Comparison of ENCODE assay signal across 20 cellular contexts in genomic region chr1:211313392-211313791, GRCh38.
"Had no signal": no experiment of that assay in that cellular context is flagged by ENCODE, and none has a peak within 500 bp of the region (broad histone marks: within the 10 kb centered on the region; RNA-seq: fewer than 3 reads in every experiment).

No MANE protein-coding gene starts in this region.

- H3K27ac ChIP-seq: spleen, tibial artery, vagina had no signal

- H3K4me3 Mint-ChIP-seq: activated CD4-positive, alpha-beta T cell treated with anti-CD3 and anti-CD28 coated beads for 36 hours; activated CD8-positive, alpha-beta memory T cell treated with anti-CD3 and anti-CD28 coated beads, Interleukin-2, amount 10 ng/mL, durations not matched to agents 7 days and 5 days; brain; naive B cell; WTC11 had no signal

- H3K9me3 ChIP-seq: mucosa of descending colon, spleen, tibial artery, vagina had no signal

- H3K4me3 ChIP-seq: dorsolateral prefrontal cortex, mucosa of descending colon, spleen, tibial artery, vagina had no signal

- ATAC-seq: activated CD4-positive, alpha-beta T cell treated with anti-CD3 and anti-CD28 coated beads for 36 hours; activated CD8-positive, alpha-beta memory T cell treated with anti-CD3 and anti-CD28 coated beads, Interleukin-2, amount 10 ng/mL, durations not matched to agents 7 days and 5 days; mucosa of descending colon; WTC11 had no signal

- H3K4me1 ChIP-seq: tibial artery, vagina had no signal

- H3K9me3 Mint-ChIP-seq: brain, naive B cell, WTC11 had no signal

- H3K27me3 Mint-ChIP-seq: activated CD4-positive, alpha-beta T cell treated with anti-CD3 and anti-CD28 coated beads for 36 hours; activated CD8-positive, alpha-beta memory T cell treated with anti-CD3 and anti-CD28 coated beads, Interleukin-2, amount 10 ng/mL, durations not matched to agents 7 days and 5 days; brain; naive B cell had no signal

- H3K27ac Mint-ChIP-seq: activated CD8-positive, alpha-beta memory T cell treated with anti-CD3 and anti-CD28 coated beads, Interleukin-2, amount 10 ng/mL, durations not matched to agents 7 days and 5 days; WTC11 had no signal

- H3K27me3 ChIP-seq: dorsolateral prefrontal cortex, spleen, tibial artery, vagina had no signal

- DNase-seq: activated CD4-positive, alpha-beta T cell treated with anti-CD3 and anti-CD28 coated beads for 36 hours; activated CD4-positive, alpha-beta T cell treated with anti-CD3 and anti-CD28 coated beads, Interleukin-2, amount 50 U/mL, for 48 hours; activated CD8-positive, alpha-beta memory T cell treated with anti-CD3 and anti-CD28 coated beads, Interleukin-2, amount 10 ng/mL, durations not matched to agents 7 days and 5 days; activated gamma-delta T cell; activated T-cell treated with anti-CD3 and anti-CD28 coated beads, Interleukin-2, amount 50 U/mL, for 1 hour; anterior cingulate cortex; caudate nucleus; dorsolateral prefrontal cortex; mesenchymal stem cell; mucosa of descending colon; naive B cell; nucleus accumbens; spleen; stimulated activated CD4-positive, alpha-beta T cell treated with anti-CD3 and anti-CD28 coated beads, Interleukin-4, amount 100 ng/mL, for 4 hours; stimulated activated naive CD4-positive, alpha-beta T cell; substantia nigra; tibial artery had no signal

- H3K4me1 Mint-ChIP-seq: brain, naive B cell, WTC11 had no signal
